ENCODE assay signal across 16 cellular contexts in genomic region chr10:10007972-10008371, GRCh38.
DNase-seq lines count a peak whose midpoint lies in the region; ATAC-seq and TF ChIP-seq lines count a peak whose summit lies in the region.
"Had no signal": no experiment of that assay in that cellular context is flagged by ENCODE, and none has a peak within 500 bp of the region (broad histone marks: within the 10 kb centered on the region; RNA-seq: fewer than 3 reads in every experiment).

No MANE protein-coding gene starts in this region.

- H3K36me3 ChIP-seq in OCI-LY7 (ENCODE audit: insufficient read depth, low read length) = no peaks in the 10 kb centered on the region
- H3K36me3 ChIP-seq: left ventricle myocardium inferior had no signal

- no peaks in the 10 kb centered on the region for H3K9me2 ChIP-seq in OCI-LY7 (ENCODE audit: insufficient read depth, low read length)

- peak overlapping the region; percentile 62 for H3K4me2 ChIP-seq in OCI-LY7 (ENCODE audit: low read length)

- DNase-seq in AG20443 (ENCODE audit: low spot score) (peak; percentile 19), OCI-LY7 (ENCODE audit: low spot score) (peak; percentile 84), fibroblast of villous mesenchyme (ENCODE audit: low read depth) (peak; percentile 6), SW 1271 (lab: John Stamatoyannopoulos, UW) (no peak), ACHN (no peak), NCI-H1105 treated with DMSO at 0.1 percent for 48 hours (lab: John Stamatoyannopoulos, UW) (no peak)
- DNase-seq: activated CD4-positive, CD25-positive, alpha-beta regulatory T cell treated with anti-CD3 and anti-CD28 coated beads, Interleukin-2, amount 50 U/mL, for 72 hours; activated naive CD4-positive, alpha-beta T cell; GF-D8; GM23248; left ventricle myocardium inferior; NCI-H1436 treated with DMSO at 0.1 percent for 48 hours; testis had no signal

- no peaks in the 10 kb centered on the region for H3K9me3 ChIP-seq in OCI-LY7 (ENCODE audit: low read length)
- H3K9me3 ChIP-seq: left ventricle myocardium inferior, testis had no signal

- no peak for TF ChIP-seq CTCF in OCI-LY7 (conservative IDR thresholded peaks at IDR 0.05; ENCODE audit: low read length)
- TF ChIP-seq CTCF in fibroblast of villous mesenchyme (IDR thresholded peaks at IDR 0.05; ENCODE audit: insufficient read depth, low read depth, low read length) = no peak

- H4K20me1 ChIP-seq in OCI-LY7 (ENCODE audit: insufficient read depth, low read length) = no peaks in the 10 kb centered on the region

- intact Hi-C loops in OCI-LY7 (cut with micrococcal nuclease; ENCODE audit: unreplicated experiment) = loop anchor here (1.0 kb wide), 1 partner anchor 37 kb away; no protein-coding TSS in a partner anchor

- CTCF ChIA-PET in OCI-LY7 (lab: Charles Lee; ENCODE audit: unreplicated experiment) = no interaction called here

- H2AFZ ChIP-seq in OCI-LY7 (ENCODE audit: low read length) = peak overlapping the region; percentile 86
- H2AFZ ChIP-seq: GM23248 had no signal

- H3K4me1 ChIP-seq in OCI-LY7 (ENCODE audit: insufficient read depth, low read length, poor library complexity, severe bottlenecking) = peaks cover 36% of the 10 kb centered on the region
- H3K4me1 ChIP-seq: left ventricle myocardium inferior, testis had no signal

- H3K4me3 ChIP-seq in OCI-LY7 (ENCODE audit: low read depth, low read length, poor library complexity, severe bottlenecking) = peak overlapping the region; percentile 35
- no peak overlapping the region for H3K4me3 ChIP-seq in fibroblast of villous mesenchyme (ENCODE audit: low read depth, low read length)
- H3K4me3 ChIP-seq: GM23248, K562, left ventricle myocardium inferior, testis had no signal

- BruUV-seq in OCI-LY7 (replicated peaks; lab: Mats Ljungman, UMichigan) = no TSS peak

- ATAC-seq in GM21576 (IDR thresholded peaks at IDR 0.05; ENCODE audit: unreplicated experiment) = peak; percentile 62
- no peak for ATAC-seq in HG02678 (IDR thresholded peaks at IDR 0.05; ENCODE audit: unreplicated experiment)
- ATAC-seq: K562 had no signal

- POLR2A ChIA-PET in OCI-LY7 (lab: Charles Lee) = interaction anchor here (0.7 to 4.6 kb wide), 9 partner anchors 8 to 43 kb away, joined by 3 to 33 read pairs (median 5); no protein-coding TSS in a partner anchor

- H3K27ac ChIP-seq in OCI-LY7 (ENCODE audit: low read depth, low read length, poor library complexity, severe bottlenecking) = peak overlapping the region; percentile 62
- H3K27ac ChIP-seq: GM23248, left ventricle myocardium inferior, testis had no signal

- in situ Hi-C loops in ACHN (cut with HindIII; ENCODE audit: low pct_ligation_motif_present, low pct_unique_long_range_greater_than_20kb, low sequenced_read_pairs) = no loop called here

- H3K79me2 ChIP-seq in OCI-LY7 (ENCODE audit: insufficient read depth, low read depth, low read length) = no peaks in the 10 kb centered on the region

Comparison
In these comparisons a context has a peak if more than half of its experiments do, and no peak if none do; other contexts are left out.
1. DNase-seq: peak in AG20443 (single experiment), OCI-LY7 (single experiment) and fibroblast of villous mesenchyme (single experiment); none in SW 1271 (0 of 2), ACHN (single experiment) and NCI-H1105 treated with DMSO at 0.1 percent for 48 hours (single experiment).